26 cellular contexts compared by ENCODE assay signal in the genomic region with DNA sequence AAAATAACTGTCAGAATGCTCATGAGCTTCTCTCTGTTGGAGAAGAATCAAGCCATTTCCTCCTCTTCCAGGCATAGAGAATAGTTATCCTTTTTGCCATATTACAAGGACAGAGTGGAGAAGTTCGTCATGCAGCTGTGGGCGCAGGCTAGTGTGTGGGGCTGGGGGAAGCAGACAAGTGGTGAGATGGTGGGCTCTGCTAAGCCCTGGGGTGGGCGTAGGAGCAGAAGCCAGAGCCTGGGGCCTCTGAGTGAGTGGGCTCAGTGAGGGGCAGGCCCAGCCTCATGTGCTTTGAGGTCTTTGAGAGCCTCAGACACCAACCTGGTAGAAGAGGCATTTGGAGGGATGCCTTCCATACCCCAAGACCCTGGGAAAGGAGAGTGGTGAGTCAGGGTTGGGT. TPM values are rescaled to one million over a fixed set of nuclear protein-coding genes. Genes with fewer than 3 reads are reported as not detected.
A peak's percentile ranks its signal among the peaks of the same experiment; 100 is the strongest.
DNase-seq lines count a peak whose midpoint lies in the region; ATAC-seq, FAIRE-seq and TF ChIP-seq lines count a peak whose summit lies in the region.
"Had no signal": no experiment of that assay in that cellular context is flagged by ENCODE, and none has a peak within 500 bp of the region (broad histone marks: within the 10 kb centered on the region; RNA-seq: fewer than 3 reads in every experiment).

No MANE protein-coding gene starts in this region.

- H4K20me1 ChIP-seq in H9 (ENCODE audit: control insufficient read depth, insufficient read depth, insufficient read length) (no peaks in the 10 kb centered on the region), GM12878 (ENCODE audit: control insufficient read depth, insufficient read depth) (peaks cover 8% of the 10 kb centered on the region)

- WGBS in H9 (ENCODE audit: extremely low coverage, insufficient read length, low lambda C conversion rate): no CpG with 5 or more reads among the region's 3 CpGs
- 100% methylated on average over 3 of the region's 3 CpGs for WGBS in GM12878 (ENCODE audit: insufficient coverage, insufficient replicate concordance, low lambda C conversion rate, missing lambda C conversion rate)

- CTCF ChIA-PET in CD4-positive, alpha-beta T cell (lab: Charles Lee): no interaction called here
- CTCF ChIA-PET in GM12878 (lab: Yijun Ruan, JAX): interaction anchor here (0.7 to 2.1 kb wide), 8 partner anchors 9 to 250 kb away, joined by 3 to 10 read pairs (median 4); no protein-coding TSS in a partner anchor
- CTCF ChIA-PET in naive thymus-derived CD4-positive, alpha-beta T cell (lab: Charles Lee): no interaction called here

- no peak overlapping the region for H2AK5ac ChIP-seq in H9 (ENCODE audit: insufficient read length, low read length)

- POLR2A ChIA-PET in CD4-positive, alpha-beta T cell (lab: Charles Lee): interaction anchor here (0.8 to 1.0 kb wide), 2 partner anchors 11 to 110 kb away, joined by 3 to 4 read pairs; no protein-coding TSS in a partner anchor
- POLR2A ChIA-PET in GM12878 (lab: Charles Lee): interaction anchor here (0.9 to 2.0 kb wide), 3 partner anchors 9 to 41 kb away, joined by 3 to 14 read pairs (median 4); no protein-coding TSS in a partner anchor
- POLR2A ChIA-PET in naive thymus-derived CD4-positive, alpha-beta T cell (lab: Charles Lee): interaction anchor here (0.7 to 1.2 kb wide), 2 partner anchors 16 to 1291 kb away, joined by 4 to 5 read pairs; no protein-coding TSS in a partner anchor

- H2BK15ac ChIP-seq in H9 (ENCODE audit: low read depth, low read length): no peak overlapping the region

- no peak for ATAC-seq in CD4-positive, alpha-beta T cell (ENCODE audit: poor library complexity)
- no peak for ATAC-seq in GM12878
- no peak for ATAC-seq in naive thymus-derived CD4-positive, alpha-beta T cell
- no peak for ATAC-seq in HG03442 (IDR thresholded peaks at IDR 0.05; ENCODE audit: unreplicated experiment)
- ATAC-seq: HCT116, Right ventricle myocardium inferior had no signal

- H3K4me1 ChIP-seq in H9 (ENCODE audit: insufficient read depth, low read length): peaks cover under 1% of the 10 kb centered on the region
- H3K4me1 ChIP-seq in GM12878 (ENCODE audit: control insufficient read depth, insufficient read depth, low read length): peaks cover 32% of the 10 kb centered on the region
- peaks cover 6 to 18% of the 10 kb centered on the region in 2 donors for H3K4me1 ChIP-seq in naive thymus-derived CD4-positive, alpha-beta T cell (ENCODE audit: control insufficient read depth in 2 of 2, insufficient read depth in 2 of 2, low read length in 2 of 2)

- H3K4ac ChIP-seq in H9 (ENCODE audit: low read depth, low read length): no peak overlapping the region

- no peaks in the 10 kb centered on the region for H3K27me3 ChIP-seq in CD4-positive, alpha-beta T cell (ENCODE audit: control insufficient read depth, insufficient read depth, low read length)
- H3K27me3 ChIP-seq in H9 (ENCODE audit: insufficient read depth, low read length) (no peaks in the 10 kb centered on the region), GM12878 (replicated peaks in 1 of 2; ENCODE audit: control insufficient read depth in 2 of 2, insufficient read depth in 2 of 2, low read length in 1 of 2) (no peaks in the 10 kb centered on the region)
- no peaks in the 10 kb centered on the region for H3K27me3 ChIP-seq in naive thymus-derived CD4-positive, alpha-beta T cell (ENCODE audit: control insufficient read depth in 2 of 2, insufficient read depth in 2 of 2, low read length in 2 of 2)
- H3K27me3 ChIP-seq: cardiac muscle cell, sigmoid colon had no signal

- H3K27ac ChIP-seq in CD4-positive, alpha-beta T cell (ENCODE audit: low read depth, low read length): no peak overlapping the region
- H3K27ac ChIP-seq in H9 (ENCODE audit: insufficient read length, low read depth, low read length) (no peak overlapping the region), GM12878 (ENCODE audit: control insufficient read depth, insufficient read depth) (no peak overlapping the region)
- H3K27ac ChIP-seq in naive thymus-derived CD4-positive, alpha-beta T cell (ENCODE audit: low read depth, low read length): no peak overlapping the region
- H3K27ac ChIP-seq: sigmoid colon had no signal

- H4K5ac ChIP-seq in H9 (ENCODE audit: insufficient read length, low read depth, low read length): no peak overlapping the region

- TF ChIP-seq EP300 in GM12878 (IDR thresholded peaks at IDR 0.05; ENCODE audit: borderline replicate concordance in 1 of 2, control insufficient read depth in 1 of 2, low read depth in 2 of 2, low read length in 2 of 2): no peak

- no peaks in the 10 kb centered on the region for H3K27me3 Mint-ChIP-seq in CD4-positive, alpha-beta T cell
- H3K27me3 Mint-ChIP-seq in H9 (ENCODE audit: low read depth): no peaks in the 10 kb centered on the region
- H3K27me3 Mint-ChIP-seq in naive thymus-derived CD4-positive, alpha-beta T cell: no peaks in the 10 kb centered on the region

- TF ChIP-seq CTCF in CD4-positive, alpha-beta T cell (IDR thresholded peaks at IDR 0.05): no peak
- TF ChIP-seq CTCF in H9 (conservative IDR thresholded peaks at IDR 0.05) (no peak), GM12878 (IDR thresholded peaks at IDR 0.05 in 2 of 3, conservative IDR thresholded peaks at IDR 0.05 in 1 of 3; ENCODE audit: control insufficient read depth in 2 of 3, extremely low read depth in 1 of 3, insufficient read depth in 1 of 3, low read depth in 3 of 3, low read length in 3 of 3) (no peak), D721Med (IDR thresholded peaks at IDR 0.05; ENCODE audit: insufficient read depth, missing control alignments) (no peak)

- no peak overlapping the region for H3K4me3 Mint-ChIP-seq in CD4-positive, alpha-beta T cell
- H3K4me3 Mint-ChIP-seq in H9: no peak overlapping the region
- peak overlapping the region in 6 of 10 donors; percentile 5 to 69 (median 34) for H3K4me3 Mint-ChIP-seq in naive thymus-derived CD4-positive, alpha-beta T cell
- H3K4me3 Mint-ChIP-seq: CD14-positive monocyte, nephron had no signal

- H2BK20ac ChIP-seq in H9 (ENCODE audit: low read depth, low read length, poor library complexity, severe bottlenecking): no peak overlapping the region

- in situ Hi-C loops in GM12878 (cut with MboI): no loop called here

- no peak overlapping the region for H3K4me3 ChIP-seq in GM12878
- no peak overlapping the region for H3K4me3 ChIP-seq in naive thymus-derived CD4-positive, alpha-beta T cell (ENCODE audit: low read length)
- H3K4me3 ChIP-seq: cardiac muscle cell had no signal

- no peaks in the 10 kb centered on the region for H3K9me3 Mint-ChIP-seq in CD4-positive, alpha-beta T cell
- no peaks in the 10 kb centered on the region for H3K9me3 Mint-ChIP-seq in H9
- no peaks in the 10 kb centered on the region for H3K9me3 Mint-ChIP-seq in naive thymus-derived CD4-positive, alpha-beta T cell
- H3K9me3 Mint-ChIP-seq: CD14-positive monocyte, nephron had no signal

- H3K9ac ChIP-seq in H9 (ENCODE audit: extremely low read depth, insufficient read length, low read length) (no peak overlapping the region), GM12878 (ENCODE audit: control insufficient read depth, insufficient read depth, low read length) (no peak overlapping the region)

- FAIRE-seq in GM12878 (lab: Jason Lieb, UNC) (no peak), D721Med (lab: Jason Lieb, UNC) (no peak)
- FAIRE-seq: endothelial cell of umbilical vein had no signal

- H3K79me2 ChIP-seq in H9 (ENCODE audit: insufficient read depth, low read length) (peaks cover 56% of the 10 kb centered on the region; the same call in 1 of the 2 replicates), GM12878 (ENCODE audit: control insufficient read depth, insufficient read depth, low read length) (peaks cover 99% of the 10 kb centered on the region)

- H3K23me2 ChIP-seq in H9 (ENCODE audit: insufficient read length, low read depth, low read length, poor library complexity, severe bottlenecking): no peaks in the 10 kb centered on the region

- no peak overlapping the region for H3K23ac ChIP-seq in H9 (ENCODE audit: insufficient read length, low read depth, low read length)

- H4K91ac ChIP-seq in H9 (ENCODE audit: insufficient read length, low read depth, low read length): no peak overlapping the region

- no peak overlapping the region for H2BK5ac ChIP-seq in H9 (ENCODE audit: insufficient read length, low read length)

- peaks cover 10 to 14% of the 10 kb centered on the region in 2 experiments; a peak in 3 of 4 replicates for H3K36me3 ChIP-seq in GM12878 (ENCODE audit: control insufficient read depth in 2 of 2, insufficient read depth in 2 of 2, low read length in 1 of 2)
- H3K36me3 ChIP-seq in naive thymus-derived CD4-positive, alpha-beta T cell (ENCODE audit: control insufficient read depth in 2 of 3, insufficient read depth in 3 of 3, low read length in 3 of 3): no peaks in the 10 kb centered on the region
- H3K36me3 ChIP-seq: cardiac muscle cell, sigmoid colon had no signal

- H3K79me1 ChIP-seq in H9 (ENCODE audit: insufficient read depth, low read depth, low read length, poor library complexity, severe bottlenecking): peaks cover 3% of the 10 kb centered on the region

- H3K18ac ChIP-seq in H9 (ENCODE audit: insufficient read length, low read depth, low read length): no peak overlapping the region

- TF ChIP-seq RAD21 in GM12878 (IDR thresholded peaks at IDR 0.05; ENCODE audit: insufficient read depth, low read depth, low read length): no peak

- no peak for DNase-seq in CD4-positive, alpha-beta T cell
- DNase-seq in H9 (no peak), GM12878 (ENCODE audit: low read depth, low spot score) (no peak), cerebellar cortex (ENCODE audit: low spot score) (no peak), D721Med (ENCODE audit: insufficient read length, low spot score) (no peak)
- no peak for DNase-seq in naive thymus-derived CD4-positive, alpha-beta T cell
- no peak for DNase-seq in NK-92 treated with Interleukin-12 subunit alpha and Interleukin-12 subunit beta, amount 100 ng/mL, for 24 hours (lab: John Stamatoyannopoulos, UW)
- DNase-seq: activated CD4-positive, CD25-positive, alpha-beta regulatory T cell treated with anti-CD3 and anti-CD28 coated beads, Interleukin-2, amount 50 U/mL, for 72 hours; activated gamma-delta T cell; amniotic stem cell; dermis blood vessel endothelial cell; DMS 273 treated with DMSO at 0.1 percent for 48 hours; glutamatergic neuron; kidney glomerular epithelial cell; mammary epithelial cell; NCI-H1048; NCI-H1930; posterior cingulate gyrus; sigmoid colon had no signal

- peak; percentile 36; the same call in 1 of the 2 replicates for TF ChIP-seq POLR2A in GM12878 (IDR thresholded peaks at IDR 0.05; ENCODE audit: low read depth, low read length)

- no peak overlapping the region for H4K8ac ChIP-seq in H9 (replicated peaks; ENCODE audit: insufficient read length, low read depth, low read length)

- H3K14ac ChIP-seq in H9 (ENCODE audit: insufficient read depth, low read length): no peak overlapping the region

- H2AFZ ChIP-seq in H9 (ENCODE audit: low read length) (no peak overlapping the region), GM12878 (ENCODE audit: control insufficient read depth, low read depth, low read length) (no peak overlapping the region)

- H3K27ac Mint-ChIP-seq in CD4-positive, alpha-beta T cell: peak overlapping the region; percentile 72
- peak overlapping the region in 2 of 3 experiments; percentile 77 to 81; a peak in 3 of 7 replicates for H3K27ac Mint-ChIP-seq in H9
- H3K27ac Mint-ChIP-seq in naive thymus-derived CD4-positive, alpha-beta T cell: peak overlapping the region in 4 of 9 donors; percentile 9 to 32 (median 28)

- BruUV-seq in GM12878 (replicated peaks; lab: Mats Ljungman, UMichigan): no TSS peak

- no peak overlapping the region for H3K56ac ChIP-seq in H9 (ENCODE audit: insufficient read length, low read depth, low read length)

- H3K4me1 Mint-ChIP-seq in CD4-positive, alpha-beta T cell (ENCODE audit: low read depth): peaks cover 95% of the 10 kb centered on the region
- peaks cover 46 to 57% of the 10 kb centered on the region in 2 experiments for H3K4me1 Mint-ChIP-seq in H9
- peaks cover 27 to 95% (median 82%) of the 10 kb centered on the region in 7 donors for H3K4me1 Mint-ChIP-seq in naive thymus-derived CD4-positive, alpha-beta T cell

- peaks cover 18% of the 10 kb centered on the region for H3K36me3 Mint-ChIP-seq in CD4-positive, alpha-beta T cell (ENCODE audit: low read depth)
- H3K36me3 Mint-ChIP-seq in H9 (ENCODE audit: insufficient read depth in 1 of 3, low read depth in 3 of 3): peaks cover 0 to 6% (median 0%) of the 10 kb centered on the region in 3 experiments; a peak in 2 of 7 replicates
- peaks cover 0 to 12% (median 6%) of the 10 kb centered on the region in 5 donors for H3K36me3 Mint-ChIP-seq in naive thymus-derived CD4-positive, alpha-beta T cell

- H3K9me3 ChIP-seq in CD4-positive, alpha-beta T cell (ENCODE audit: control insufficient read depth, low read length): no peaks in the 10 kb centered on the region
- H3K9me3 ChIP-seq in H9 (ENCODE audit: control insufficient read depth, low read depth, low read length): no peaks in the 10 kb centered on the region
- H3K9me3 ChIP-seq in GM12878 (replicated peaks; ENCODE audit: control insufficient read depth, insufficient read depth, low read length): no peaks in the 10 kb centered on the region
- no peaks in the 10 kb centered on the region for H3K9me3 ChIP-seq in naive thymus-derived CD4-positive, alpha-beta T cell (ENCODE audit: control insufficient read depth in 2 of 3, low read length in 3 of 3)
- H3K9me3 ChIP-seq: sigmoid colon had no signal

- RAD21 ChIA-PET in GM12878 (lab: Charles Lee; ENCODE audit: unreplicated experiment): interaction anchor here (1.2 to 1.4 kb wide), 3 partner anchors 9 to 158 kb away, joined by 3 read pairs; no protein-coding TSS in a partner anchor

- H3K4me2 ChIP-seq in H9 (ENCODE audit: insufficient read depth, insufficient read length, low read length) (no peak overlapping the region), GM12878 (ENCODE audit: control insufficient read depth, insufficient read depth) (no peak overlapping the region)

- H3T11ph ChIP-seq in H9 (ENCODE audit: low read length): no peak overlapping the region

- no peak overlapping the region for H2BK120ac ChIP-seq in H9 (ENCODE audit: low read depth, low read length, poor library complexity, severe bottlenecking)

- H2BK12ac ChIP-seq in H9 (ENCODE audit: insufficient read length, low read depth, low read length): no peak overlapping the region

- SMC1A ChIA-PET in GM12878 (lab: Charles Lee; ENCODE audit: uncharacterized antibody, unreplicated experiment): interaction anchor here (0.8 to 5.1 kb wide), 9 partner anchors 10 to 145 kb away, joined by 3 to 23 read pairs (median 4); no protein-coding TSS in a partner anchor

- intact Hi-C loops in CD4-positive, alpha-beta T cell (cut with DNase I, micrococcal nuclease): loop anchor here in 1 of 2 experiments (5.0 kb wide), 1 partner anchor 146 kb away; no protein-coding TSS in a partner anchor
- intact Hi-C loops in GM12878 (cut with micrococcal nuclease; ENCODE audit: unreplicated experiment): no loop called here
- intact Hi-C loops in naive thymus-derived CD4-positive, alpha-beta T cell (cut with micrococcal nuclease): no loop called here

RNA-seq across cellular contexts. Expression of gene ARID1B, which starts 19.4 kb away (rescaled TPM):
- 100 to 1,000 TPM; 120 to 125 TPM for total RNA-seq in CD4-positive, alpha-beta T cell
- total RNA-seq in H9 (2021) (86.2 and 88.2 TPM in 2 replicates), GM12878 (2014; rRNA removed) (68.0 and 68.8 TPM in 2 replicates), GM12878 (2014; rRNA removed; fragmentation: Illumina TruSeq; extraction: Trizol) (73.7 and 80.8 TPM in 2 replicates), GM12878 (2021) (116 and 133 TPM in 2 replicates)
- 1,061 and 1,083 TPM in 2 replicates for total RNA-seq in GM12878 (2013; cell fraction: nucleolus; rRNA removed)
- polyA plus RNA-seq in GM12878 (2011; ENCODE audit: low read depth): 28.7 TPM
- polyA plus RNA-seq in GM12878 (2011; rRNA removed) (21.3 and 24.7 TPM in 2 replicates), GM12878 (2014; fragmentation: Illumina TruSeq; extraction: Trizol) (59.2 and 69.9 TPM in 2 replicates), GM12878 (2014; fragmentation: Nextera tagmentation; extraction: Ambion mirVana) (10 to 100 TPM; 37.7 to 73.9 TPM), GM12878 (2014; rRNA removed) (50.0 and 59.1 TPM in 2 replicates), GM12878 (2016; fragmentation: Nextera tagmentation; extraction: Ambion mirVana) (10 to 100 TPM; 32.4 to 39.1 TPM)
- 21.4 and 24.5 TPM in 2 replicates for polyA plus RNA-seq in GM12878 (2011; cell fraction: cytosol; rRNA removed)
- 69.4 and 82.0 TPM in 2 replicates for polyA plus RNA-seq in GM12878 (2011; cell fraction: nucleus; rRNA removed)
- polyA plus RNA-seq in GM12878 (2012): 43.0 and 45.3 TPM in 2 replicates
- polyA minus RNA-seq in GM12878 (2011; rRNA and poly(A)+ RNA removed): 124 and 158 TPM in 2 replicates
- polyA minus RNA-seq in GM12878 (2011; cell fraction: cytosol; rRNA and poly(A)+ RNA removed): 32.6 and 38.9 TPM in 2 replicates
- 206 and 401 TPM in 2 replicates for polyA minus RNA-seq in GM12878 (2011; cell fraction: nucleus; rRNA and poly(A)+ RNA removed)
- 100 to 1,000 TPM in 4 of 5 experiments, 10 to 100 TPM in 1; 88.8 to 164 (median 141) TPM for total RNA-seq in naive thymus-derived CD4-positive, alpha-beta T cell
- 10 to 100 TPM; 17.5 to 21.0 TPM for polyA plus RNA-seq in naive thymus-derived CD4-positive, alpha-beta T cell

Comparison
In these comparisons a context has a peak if more than half of its experiments do, and no peak if none do; other contexts are left out.
1. H3K4me3 Mint-ChIP-seq: peak in naive thymus-derived CD4-positive, alpha-beta T cell (6 of 10); none in CD4-positive, alpha-beta T cell (single experiment) and H9 (0 of 2).